In the genomic region with DNA sequence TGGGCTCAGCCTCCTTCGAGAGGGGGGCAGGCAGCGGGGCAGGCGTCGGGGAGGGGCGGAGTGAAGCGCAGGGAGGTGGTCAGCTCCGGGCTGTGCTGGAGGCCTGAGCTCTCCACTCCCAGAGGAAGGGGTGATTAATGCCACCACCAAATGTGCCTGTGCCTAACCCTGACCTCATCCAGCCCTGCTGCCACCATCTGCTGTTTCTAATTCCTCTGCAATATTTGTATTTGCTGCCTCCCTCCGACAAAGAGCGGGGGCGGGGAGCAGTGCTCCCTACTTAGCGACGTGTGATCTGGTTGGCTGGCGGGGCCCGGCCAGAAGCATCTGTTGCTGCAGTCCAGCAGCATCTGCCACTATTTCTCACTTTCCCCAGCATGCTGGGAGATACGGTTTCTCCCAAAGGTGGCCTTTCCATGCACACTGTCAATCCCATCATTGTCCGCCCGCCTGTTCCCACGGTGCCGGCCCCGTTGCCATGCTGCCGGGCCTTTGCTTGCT, we compare ENCODE assay signal across 11 cellular contexts. TPM values are rescaled to one million over a fixed set of nuclear protein-coding genes. Genes with fewer than 3 reads are reported as not detected.
DNase-seq lines count a peak whose midpoint lies in the region; ATAC-seq lines count a peak whose summit lies in the region.
"Had no signal": no experiment of that assay in that cellular context is flagged by ENCODE, and none has a peak within 500 bp of the region (broad histone marks: within the 10 kb centered on the region; RNA-seq: fewer than 3 reads in every experiment).

No MANE protein-coding gene starts in this region.

- intact Hi-C loops in left ventricle myocardium superior (cut with micrococcal nuclease) (no loop called here), sciatic nerve (cut with DNase I) (no loop called here)

- no peaks in the 10 kb centered on the region for H3K9me3 ChIP-seq in T-helper 17 cell (ENCODE audit: control insufficient read depth, low read length, poor library complexity, severe bottlenecking)
- H3K9me3 ChIP-seq: Caco-2, transverse colon had no signal

- H3K27me3 Mint-ChIP-seq in T-helper 17 cell, result peaks cover 39% of the 10 kb centered on the region

- DNase-seq in NCI-H1092 treated with DMSO at 0.1 percent for 48 hours (lab: John Stamatoyannopoulos, UW), result peak; percentile 91
- DNase-seq in SHP77 treated with DMSO at 0.1 percent for 48 hours (lab: John Stamatoyannopoulos, UW), result peak; percentile 89
- DNase-seq in left ventricle myocardium superior, result peak; percentile 42
- no peak for DNase-seq in sciatic nerve (ENCODE audit: low spot score)
- DNase-seq in cortex of kidney (lab: John Stamatoyannopoulos, UW), result no peak
- DNase-seq in NCI-H2081 treated with DMSO at 0.1 percent for 48 hours (lab: John Stamatoyannopoulos, UW), result no peak
- no peak for DNase-seq in T-helper 17 cell
- DNase-seq: PC-3, transverse colon had no signal

- H3K4me1 Mint-ChIP-seq in T-helper 17 cell, result peaks cover 2% of the 10 kb centered on the region

- H3K27ac Mint-ChIP-seq in T-helper 17 cell, result no peak overlapping the region

- no peak overlapping the region for H3K4me3 Mint-ChIP-seq in T-helper 17 cell

- ATAC-seq in left ventricle myocardium superior, result peak; percentile 68
- ATAC-seq in sciatic nerve, result peak; percentile 70
- no peak for ATAC-seq in HG03565 (IDR thresholded peaks at IDR 0.05; ENCODE audit: unreplicated experiment)
- ATAC-seq in T-helper 17 cell, result no peak
- ATAC-seq: PC-3 had no signal

- H3K36me3 Mint-ChIP-seq in T-helper 17 cell (ENCODE audit: low read depth), result no peaks in the 10 kb centered on the region

RNA-seq across cellular contexts. Expression of gene DLL1, which starts 47.0 kb away (rescaled TPM):
- total RNA-seq in left ventricle myocardium superior, result 15.3 TPM
- 15.4 TPM for total RNA-seq in sciatic nerve
- total RNA-seq in T-helper 17 cell, result 1 to 10 TPM; 1.3 to 2.7 TPM

Comparison
In these comparisons a context has a peak if more than half of its experiments do, and no peak if none do; other contexts are left out.
1. DNase-seq: peak in NCI-H1092 treated with DMSO at 0.1 percent for 48 hours (single experiment), SHP77 treated with DMSO at 0.1 percent for 48 hours (single experiment) and left ventricle myocardium superior (single experiment); none in sciatic nerve (single experiment), cortex of kidney (single experiment), NCI-H2081 treated with DMSO at 0.1 percent for 48 hours (single experiment) and T-helper 17 cell (0 of 3).
2. ATAC-seq: peak in left ventricle myocardium superior (single experiment) and sciatic nerve (single experiment); none in HG03565 (single experiment) and T-helper 17 cell (single experiment).